ENCODE assay signal across 8 cellular contexts in the genomic region with DNA sequence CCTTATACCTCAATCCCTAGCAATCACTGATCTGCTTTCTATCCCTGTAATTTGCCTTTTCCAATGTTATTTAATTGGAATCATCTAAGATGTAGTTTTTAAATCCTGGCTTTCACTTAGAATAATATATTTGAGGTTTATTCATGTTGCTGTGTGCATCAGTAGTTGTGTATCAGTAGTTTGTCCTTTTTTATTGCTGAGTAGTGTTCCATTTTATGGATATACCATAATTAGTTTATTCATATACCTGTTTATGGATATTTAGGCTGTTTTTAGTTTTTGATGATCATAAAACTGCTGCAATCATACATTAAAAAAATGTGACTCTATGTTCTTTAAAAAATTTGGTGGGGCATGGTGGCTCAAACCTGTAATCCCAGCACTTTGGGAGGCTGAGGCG.
"Had no signal": no experiment of that assay in that cellular context is flagged by ENCODE, and none has a peak within 500 bp of the region (broad histone marks: within the 10 kb centered on the region; RNA-seq: fewer than 3 reads in every experiment).

No MANE protein-coding gene starts in this region.

- H3K4me3 Mint-ChIP-seq: HFFc6, IgD-negative memory B cell had no signal

- H3K27ac Mint-ChIP-seq: HFFc6 had no signal

- H3K4me3 ChIP-seq: GM23248, HAP-1 had no signal

- H2AFZ ChIP-seq: GM23248 had no signal

- H3K27me3 Mint-ChIP-seq: IgD-negative memory B cell had no signal

- H3K9ac ChIP-seq: GM23248 had no signal

- H3K27ac ChIP-seq: GM23248 had no signal

- H3K9me3 ChIP-seq: HAP-1 had no signal

- ATAC-seq: HCT116, HepG2 had no signal

- FAIRE-seq: HepG2 had no signal

- DNase-seq: GM23248, GOT3, H7, HFFc6 had no signal
